Comparison of ENCODE assay signal across 5 cellular contexts in the genomic region with DNA sequence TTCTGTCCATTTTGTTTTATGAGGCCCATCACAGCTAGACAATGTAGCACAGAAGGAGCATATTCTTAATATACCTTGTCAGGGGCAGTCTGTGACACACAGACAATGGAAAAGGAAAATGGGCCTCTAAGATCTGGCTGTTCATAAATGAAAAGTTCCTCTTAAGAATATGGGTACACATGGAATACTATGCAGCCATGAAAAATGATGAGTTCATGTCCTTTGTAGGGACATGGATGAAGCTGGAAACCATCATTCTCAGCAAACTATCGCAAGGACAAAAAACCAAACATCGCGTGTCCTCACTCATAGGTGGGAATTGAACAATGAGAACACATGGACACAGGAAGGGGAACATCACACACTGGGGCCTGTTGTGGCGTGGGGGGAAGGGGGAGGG.
DNase-seq lines count a peak whose midpoint lies in the region; ATAC-seq, FAIRE-seq and TF ChIP-seq lines count a peak whose summit lies in the region.
"Not testable (repeated sequence)": the region's sequence is repeated elsewhere in the genome, so short reads cannot be mapped to it uniquely, and the experiment has no call there.

No MANE protein-coding gene starts in this region.

- POLR2A ChIA-PET in HEK293 (lab: Yijun Ruan, JAX); K562 (lab: Yijun Ruan, JAX): not testable (repeated sequence)

- not testable (repeated sequence) for H3K9ac ChIP-seq in K562 (ENCODE audit: insufficient read depth in 1 of 2, low read depth in 2 of 2, low read length in 2 of 2)

- not testable (repeated sequence) for H3K36me3 ChIP-seq in HEK293 (ENCODE audit: control insufficient read depth in 2 of 2, insufficient read depth in 1 of 2, low read length in 2 of 2); K562 (ENCODE audit: control insufficient read depth, insufficient read depth, low read length)

- intact Hi-C loops in K562 (cut with micrococcal nuclease); dorsolateral prefrontal cortex (cut with DNase I): not testable (repeated sequence)

- H3K9me1 ChIP-seq in K562 (ENCODE audit: control insufficient read depth, insufficient read depth, low read length): not testable (repeated sequence)

- in situ Hi-C loops in K562 (cut with MboI): loop anchor here (25.0 kb wide), 1 partner anchor 501 kb away; no protein-coding TSS in a partner anchor

- H3K4me3 ChIP-seq in HEK293 (ENCODE audit: low read depth, low read length); K562; dorsolateral prefrontal cortex: not testable (repeated sequence)

- not testable (repeated sequence) for ATAC-seq in K562

- not testable (repeated sequence) for DNase-seq in K562 (ENCODE audit: extremely low read depth in 1 of 4, low spot score in 3 of 4); dorsolateral prefrontal cortex

- not testable (repeated sequence) for H3K4me1 ChIP-seq in HEK293 (ENCODE audit: control insufficient read depth, insufficient read depth, low read length); K562 (replicated peaks in 1 of 2; ENCODE audit: control insufficient read depth in 2 of 2, insufficient read depth in 2 of 2, low read length in 2 of 2)

- not testable (repeated sequence) for TF ChIP-seq EP300 in K562 (IDR thresholded peaks at IDR 0.05; ENCODE audit: low read length)

- not testable (repeated sequence) for H3K9me3 ChIP-seq in HEK293 (ENCODE audit: control insufficient read depth, insufficient read depth, low read depth, low read length); K562 (replicated peaks; ENCODE audit: control insufficient read depth, insufficient read depth, low read depth, low read length)

- FAIRE-seq in K562 (lab: Jason Lieb, UNC): not testable (repeated sequence)

- not testable (repeated sequence) for H2AFZ ChIP-seq in K562 (ENCODE audit: low read depth, low read length)

- not testable (repeated sequence) for BruUV-seq in K562 (replicated peaks; lab: Mats Ljungman, UMichigan)

- H3K27ac ChIP-seq in HEK293 (ENCODE audit: extremely low read depth, low read depth, low read length); K562 (ENCODE audit: extremely low read depth, low read depth, low read length): not testable (repeated sequence)
- peak overlapping the region in 54 of 59 donors; percentile 10 to 96 (median 90) for H3K27ac ChIP-seq in dorsolateral prefrontal cortex
- peak overlapping the region; percentile 12 for H3K27ac ChIP-seq in layer of hippocampus (ENCODE audit: low read depth, low read length)
- peak overlapping the region; percentile 92 for H3K27ac ChIP-seq in temporal lobe (ENCODE audit: low read depth, low read length)

- H3K4me2 ChIP-seq in K562 (ENCODE audit: insufficient read depth, low read length): not testable (repeated sequence)

- CTCF ChIA-PET in HEK293 (lab: Yijun Ruan, JAX): interaction anchor here (1.0 kb wide), 1 partner anchor 9 kb away, joined by 3 read pairs; no protein-coding TSS in a partner anchor
- CTCF ChIA-PET in K562 (lab: Yijun Ruan, JAX; ENCODE audit: low intra/inter-chr PET ratio): not testable (repeated sequence)

- not testable (repeated sequence) for TF ChIP-seq CTCF in HEK293 (tag by site-specific recombination; IDR thresholded peaks at IDR 0.05); K562 (IDR thresholded peaks at IDR 0.05 in 2 of 3, conservative IDR thresholded peaks at IDR 0.05 in 1 of 3; ENCODE audit: insufficient read depth in 2 of 3, low read depth in 1 of 3, low read length in 3 of 3); dorsolateral prefrontal cortex (IDR thresholded peaks at IDR 0.05 in 54 of 56, conservative IDR thresholded peaks at IDR 0.05 in 2 of 56; ENCODE audit: low read depth in 1 of 56, partially characterized antibody in 56 of 56)

- not testable (repeated sequence) for TF ChIP-seq RAD21 in K562 (CRISPR knock-in tag; conservative IDR thresholded peaks at IDR 0.05 in 1 of 2, IDR thresholded peaks at IDR 0.05 in 1 of 2)

- 100% methylated on average over 1 of the region's 4 CpGs for WGBS in K562 (ENCODE audit: insufficient coverage, low coverage, missing lambda C conversion rate)

- not testable (repeated sequence) for H3K27me3 ChIP-seq in K562 (ENCODE audit: control insufficient read depth in 2 of 2, insufficient read depth in 2 of 2, low read length in 2 of 2); dorsolateral prefrontal cortex; layer of hippocampus (ENCODE audit: control insufficient read depth, insufficient read depth, low read length)

- not testable (repeated sequence) for H4K20me1 ChIP-seq in K562 (replicated peaks; ENCODE audit: control insufficient read depth, insufficient read depth, low read length)

- not testable (repeated sequence) for TF ChIP-seq POLR2A in K562 (conservative IDR thresholded peaks at IDR 0.05)

- not testable (repeated sequence) for H3K79me2 ChIP-seq in K562 (ENCODE audit: control insufficient read depth, insufficient read depth, low read length)

TF ChIP-seq in HEK293, 187 proteins besides CTCF, POLR2A, EP300 and RAD21:
- TF ChIP-seq ZNF146 (tag by site-specific recombination; IDR thresholded peaks at IDR 0.05): peak; percentile 98
- TF ChIP-seq, protein P1, sequence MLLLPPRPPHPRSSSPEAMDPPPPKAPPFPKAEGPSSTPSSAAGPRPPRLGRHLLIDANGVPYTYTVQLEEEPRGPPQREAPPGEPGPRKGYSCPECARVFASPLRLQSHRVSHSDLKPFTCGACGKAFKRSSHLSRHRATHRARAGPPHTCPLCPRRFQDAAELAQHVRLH (tag by site-specific recombination; IDR thresholded peaks at IDR 0.05): peak; percentile 80
TF ChIP-seq in HEK293: peak in this region for 2; not testable (repeated sequence) for 185.

TF ChIP-seq in K562, 482 proteins besides CTCF, POLR2A, EP300 and RAD21:
- TF ChIP-seq RBM25 (IDR thresholded peaks at IDR 0.05; ENCODE audit: low read depth, low read length, severe bottlenecking): peak; percentile 34
- TF ChIP-seq ZNF146 (CRISPR knock-in tag; IDR thresholded peaks at IDR 0.05; ENCODE audit: unreplicated experiment): peak; percentile 88
